Comparison of ENCODE assay signal across 1 cellular context in genomic region chr2:46086578-46087070, GRCh38.
TF ChIP-seq lines count a peak whose summit lies in the region.

No MANE protein-coding gene starts in this region.

TF ChIP-seq in IMR-90, 13 proteins besides CTCF, POLR2A, EP300 and RAD21 (continued from another document):
- no peak for TF ChIP-seq ELK1 (IDR thresholded peaks at IDR 0.05; ENCODE audit: borderline replicate concordance, low read depth, low read length)
- no peak for TF ChIP-seq MXI1 (IDR thresholded peaks at IDR 0.05; ENCODE audit: borderline replicate concordance, low read depth, low read length)
TF ChIP-seq in IMR-90: peak in this region for 0.
